Comparison of ENCODE assay signal across 1 cellular context in genomic region chr1:1906185-1907097, GRCh38.
TF ChIP-seq lines count a peak whose summit lies in the region.

No MANE protein-coding gene starts in this region.

TF ChIP-seq in HepG2, 621 proteins besides CTCF, POLR2A, EP300 and RAD21 (continued from another document and continues in another):
- no peak; the same call in 1 of the 2 replicates for TF ChIP-seq GMEB1 (CRISPR knock-in tag; IDR thresholded peaks at IDR 0.05; ENCODE audit: borderline replicate concordance)
- no peak for TF ChIP-seq ZBTB8A (CRISPR knock-in tag; IDR thresholded peaks at IDR 0.05; ENCODE audit: borderline replicate concordance, low read depth)
- peak; percentile 65; the same call in 1 of the 3 replicates for TF ChIP-seq MXI1 (IDR thresholded peaks at IDR 0.05; ENCODE audit: borderline replicate concordance, low read depth, low read length)
- no peak for TF ChIP-seq ZNF256 (CRISPR knock-in tag; conservative IDR thresholded peaks at IDR 0.05)
- no peak for TF ChIP-seq MLXIP (CRISPR knock-in tag; IDR thresholded peaks at IDR 0.05; ENCODE audit: borderline replicate concordance)
- TF ChIP-seq XBP1 (CRISPR knock-in tag; IDR thresholded peaks at IDR 0.05), result no peak
- no peak for TF ChIP-seq SMYD3 (CRISPR knock-in tag; IDR thresholded peaks at IDR 0.05)
- peak; percentile 68; the same call in 1 of the 2 replicates for TF ChIP-seq ARID4A (CRISPR knock-in tag; IDR thresholded peaks at IDR 0.05; ENCODE audit: borderline replicate concordance)
- TF ChIP-seq STAT5B (CRISPR knock-in tag; IDR thresholded peaks at IDR 0.05), result no peak; the same call in 1 of the 2 replicates
- no peak for TF ChIP-seq ZNF660 (CRISPR knock-in tag; IDR thresholded peaks at IDR 0.05; ENCODE audit: borderline replicate concordance, low read depth)
- TF ChIP-seq CSRNP1 (CRISPR knock-in tag; IDR thresholded peaks at IDR 0.05), result no peak
- peak; percentile 73; the same call in 1 of the 2 replicates for TF ChIP-seq RXRB (CRISPR knock-in tag; IDR thresholded peaks at IDR 0.05; ENCODE audit: borderline replicate concordance)
- 0 out of 2 replicates have a peak, but pooled peaks have one; percentile 40 for TF ChIP-seq ZMYM4 (CRISPR knock-in tag; IDR thresholded peaks at IDR 0.05)
- no peak for TF ChIP-seq FOXJ3 (CRISPR knock-in tag; IDR thresholded peaks at IDR 0.05; ENCODE audit: borderline replicate concordance)
- TF ChIP-seq SYNCRIP (IDR thresholded peaks at IDR 0.05; ENCODE audit: insufficient read depth, low read depth, low read length), result no peak
- peak; percentile 49; the same call in 1 of the 2 replicates for TF ChIP-seq PPARG (CRISPR knock-in tag; conservative IDR thresholded peaks at IDR 0.05)
- no peak for TF ChIP-seq HHEX (CRISPR knock-in tag; IDR thresholded peaks at IDR 0.05)
- TF ChIP-seq TCF7L2 (IDR thresholded peaks at IDR 0.05; ENCODE audit: low read depth, low read length), result no peak
- TF ChIP-seq SMARCC2 (IDR thresholded peaks at IDR 0.05), result no peak
- peak; percentile 53; the same call in 1 of the 2 replicates for TF ChIP-seq ZBED4 (CRISPR knock-in tag; IDR thresholded peaks at IDR 0.05; ENCODE audit: borderline replicate concordance)
- TF ChIP-seq MNT (IDR thresholded peaks at IDR 0.05), result no peak
- TF ChIP-seq MIXL1 (CRISPR knock-in tag; IDR thresholded peaks at IDR 0.05), result peak; percentile 64; the same call in 1 of the 2 replicates
- no peak for TF ChIP-seq PCBP1 (IDR thresholded peaks at IDR 0.05; ENCODE audit: borderline replicate concordance, low read depth, low read length)
- no peak for TF ChIP-seq RFX1 (IDR thresholded peaks at IDR 0.05)
- TF ChIP-seq ZEB1 (IDR thresholded peaks at IDR 0.05; ENCODE audit: insufficient replicate concordance, low read depth), result no peak
- TF ChIP-seq TFDP1 (CRISPR knock-in tag; IDR thresholded peaks at IDR 0.05; ENCODE audit: borderline replicate concordance), result peak; percentile 52; the same call in 1 of the 2 replicates
- TF ChIP-seq MEF2D (CRISPR knock-in tag; IDR thresholded peaks at IDR 0.05), result peak; percentile 43; the same call in 1 of the 2 replicates
- no peak for TF ChIP-seq ZNF800 (CRISPR knock-in tag; IDR thresholded peaks at IDR 0.05)
- peak; percentile 46 for TF ChIP-seq YY1 (IDR thresholded peaks at IDR 0.05; ENCODE audit: insufficient read depth, insufficient replicate concordance, low read depth, low read length)
- no peak for TF ChIP-seq SP1 (IDR thresholded peaks at IDR 0.05)
- 0 out of 2 replicates have a peak, but pooled peaks have one; percentile 29 for TF ChIP-seq SP1 (CRISPR knock-in tag; IDR thresholded peaks at IDR 0.05)
- peak; percentile 61; the same call in 1 of the 2 replicates for TF ChIP-seq MED1 (CRISPR knock-in tag; IDR thresholded peaks at IDR 0.05)
- TF ChIP-seq SIX1 (CRISPR knock-in tag; IDR thresholded peaks at IDR 0.05; ENCODE audit: borderline replicate concordance), result no peak
- peak; percentile 92 for TF ChIP-seq KDM2A (CRISPR knock-in tag; IDR thresholded peaks at IDR 0.05; ENCODE audit: borderline replicate concordance, low read depth)
- TF ChIP-seq IKZF5 (CRISPR knock-in tag; IDR thresholded peaks at IDR 0.05), result peak; percentile 63
- TF ChIP-seq ZNF709 (CRISPR knock-in tag; IDR thresholded peaks at IDR 0.05), result no peak
